Comparison of ENCODE assay signal across 7 cellular contexts in genomic region chr1:53838654-53838974, GRCh38. TPM values are rescaled to one million over a fixed set of nuclear protein-coding genes. Genes with fewer than 3 reads are reported as not detected.
DNase-seq lines count a peak whose midpoint lies in the region; ATAC-seq and TF ChIP-seq lines count a peak whose summit lies in the region.

No MANE protein-coding gene starts in this region.

- H3K27me3 ChIP-seq in HL-60 (ENCODE audit: insufficient read depth, poor library complexity, severe bottlenecking), result no peaks in the 10 kb centered on the region

- H3K27ac ChIP-seq in HL-60 (replicated peaks), result peak overlapping the region; percentile 98

- peaks cover 14% of the 10 kb centered on the region for H3K9me3 Mint-ChIP-seq in activated T-helper 1 cell treated with anti-CD3 and anti-CD28 coated beads, Interleukin-12 subunit alpha, Interleukin-12 subunit beta, Interleukin-2, Interleukin-4 antibody, amounts not matched to agents 30 ng/mL and 10 ng/mL and 1 ng/mL, durations not matched to agents 14 hours and 24 hours and 36 hours
- no peaks in the 10 kb centered on the region for H3K9me3 Mint-ChIP-seq in stimulated activated naive B cell treated with anti-CD40 and anti-IgM and Interleukin-4, amounts not matched to agents 10 μg/mL and 1 μg/mL and 100 μg/mL, for 72 hours

- no peak for TF ChIP-seq CTCF in HL-60 (IDR thresholded peaks at IDR 0.05; ENCODE audit: insufficient read depth, low read length)

- H3K27ac Mint-ChIP-seq in activated T-helper 1 cell treated with anti-CD3 and anti-CD28 coated beads, Interleukin-12 subunit alpha, Interleukin-12 subunit beta, Interleukin-2, Interleukin-4 antibody, amounts not matched to agents 30 ng/mL and 10 ng/mL and 1 ng/mL, durations not matched to agents 14 hours and 24 hours and 36 hours, result peak overlapping the region; percentile 98
- peak overlapping the region; percentile 100 for H3K27ac Mint-ChIP-seq in stimulated activated naive B cell treated with anti-CD40 and anti-IgM and Interleukin-4, amounts not matched to agents 10 μg/mL and 1 μg/mL and 100 μg/mL, for 72 hours

- intact Hi-C loops in activated T-helper 1 cell treated with anti-CD3 and anti-CD28 coated beads, Interleukin-12 subunit alpha, Interleukin-12 subunit beta, Interleukin-2, Interleukin-4 antibody, amounts not matched to agents 30 ng/mL and 10 ng/mL and 1 ng/mL, durations not matched to agents 14 hours and 24 hours and 36 hours (cut with micrococcal nuclease), result loop anchor here (1.0 to 10.0 kb wide), 15 partner anchors 52 to 1474 kb away; partner anchors contain the start of genes CC2D1B, CPT2, CZIB and IFT25

- H3K27me3 Mint-ChIP-seq in activated T-helper 1 cell treated with anti-CD3 and anti-CD28 coated beads, Interleukin-12 subunit alpha, Interleukin-12 subunit beta, Interleukin-2, Interleukin-4 antibody, amounts not matched to agents 30 ng/mL and 10 ng/mL and 1 ng/mL, durations not matched to agents 14 hours and 24 hours and 36 hours (ENCODE audit: insufficient read depth), result peaks cover 6% of the 10 kb centered on the region
- H3K27me3 Mint-ChIP-seq in stimulated activated naive B cell treated with anti-CD40 and anti-IgM and Interleukin-4, amounts not matched to agents 10 μg/mL and 1 μg/mL and 100 μg/mL, for 72 hours, result peaks cover 0 to 4% of the 10 kb centered on the region in 2 donors

- H3K4me1 Mint-ChIP-seq in activated T-helper 1 cell treated with anti-CD3 and anti-CD28 coated beads, Interleukin-12 subunit alpha, Interleukin-12 subunit beta, Interleukin-2, Interleukin-4 antibody, amounts not matched to agents 30 ng/mL and 10 ng/mL and 1 ng/mL, durations not matched to agents 14 hours and 24 hours and 36 hours (ENCODE audit: low read depth), result peaks cover 26% of the 10 kb centered on the region
- peaks cover 14 to 30% of the 10 kb centered on the region in 2 donors for H3K4me1 Mint-ChIP-seq in stimulated activated naive B cell treated with anti-CD40 and anti-IgM and Interleukin-4, amounts not matched to agents 10 μg/mL and 1 μg/mL and 100 μg/mL, for 72 hours

- H3K4me3 ChIP-seq in HL-60 (replicated peaks; ENCODE audit: insufficient read depth, low read length) (no peak overlapping the region), iPS-18c (ENCODE audit: insufficient read depth, low read depth, low read length) (peak overlapping the region; percentile 71; the same call in 1 of the 2 replicates)

- peaks cover 4% of the 10 kb centered on the region for H3K36me3 Mint-ChIP-seq in activated T-helper 1 cell treated with anti-CD3 and anti-CD28 coated beads, Interleukin-12 subunit alpha, Interleukin-12 subunit beta, Interleukin-2, Interleukin-4 antibody, amounts not matched to agents 30 ng/mL and 10 ng/mL and 1 ng/mL, durations not matched to agents 14 hours and 24 hours and 36 hours (ENCODE audit: low read depth)
- H3K36me3 Mint-ChIP-seq in stimulated activated naive B cell treated with anti-CD40 and anti-IgM and Interleukin-4, amounts not matched to agents 10 μg/mL and 1 μg/mL and 100 μg/mL, for 72 hours, result peaks cover 0 to 13% of the 10 kb centered on the region in 2 donors

- DNase-seq in HL-60 (ENCODE audit: low read depth in 1 of 2, low spot score in 1 of 2) (no peak), NCI-H510A treated with DMSO at 0.1 percent for 48 hours (lab: John Stamatoyannopoulos, UW) (no peak)
- no peak for DNase-seq in activated T-helper 1 cell treated with anti-CD3 and anti-CD28 coated beads, Interleukin-12 subunit alpha, Interleukin-12 subunit beta, Interleukin-2, Interleukin-4 antibody, amounts not matched to agents 30 ng/mL and 10 ng/mL and 1 ng/mL, durations not matched to agents 14 hours and 24 hours and 36 hours (ENCODE audit: low spot score)
- no peak for DNase-seq in stimulated activated naive B cell treated with anti-CD40 and anti-IgM and Interleukin-4, amounts not matched to agents 10 μg/mL and 1 μg/mL and 100 μg/mL, for 72 hours
- DNase-seq in activated CD8-positive, alpha-beta memory T cell treated with anti-CD3 and anti-CD28 coated beads, Interleukin-2, amount 50 U/mL, for 48 hours, result no peak

- no peak for ATAC-seq in stimulated activated naive B cell treated with anti-CD40 and anti-IgM and Interleukin-4, amounts not matched to agents 10 μg/mL and 1 μg/mL and 100 μg/mL, for 72 hours (replicated peaks)
- ATAC-seq in GM21737 (IDR thresholded peaks at IDR 0.05; ENCODE audit: unreplicated experiment), result no peak

- peaks cover 4% of the 10 kb centered on the region for H3K9me3 ChIP-seq in iPS-18c (ENCODE audit: control insufficient read depth, insufficient read depth, low read length)

- peak overlapping the region; percentile 100 for H3K4me3 Mint-ChIP-seq in activated T-helper 1 cell treated with anti-CD3 and anti-CD28 coated beads, Interleukin-12 subunit alpha, Interleukin-12 subunit beta, Interleukin-2, Interleukin-4 antibody, amounts not matched to agents 30 ng/mL and 10 ng/mL and 1 ng/mL, durations not matched to agents 14 hours and 24 hours and 36 hours
- peak overlapping the region; percentile 91 to 97 for H3K4me3 Mint-ChIP-seq in stimulated activated naive B cell treated with anti-CD40 and anti-IgM and Interleukin-4, amounts not matched to agents 10 μg/mL and 1 μg/mL and 100 μg/mL, for 72 hours

RNA-seq across cellular contexts. Expression of gene NDC1, which starts 0.5 kb away (rescaled TPM):
- total RNA-seq in activated T-helper 1 cell treated with anti-CD3 and anti-CD28 coated beads, Interleukin-12 subunit alpha, Interleukin-12 subunit beta, Interleukin-2, Interleukin-4 antibody, amounts not matched to agents 30 ng/mL and 10 ng/mL and 1 ng/mL, durations not matched to agents 14 hours and 24 hours and 36 hours, result 33.2 and 38.2 TPM in 2 replicates

RNA-seq across cellular contexts. Expression of gene YIPF1, which starts 51.0 kb away (rescaled TPM):
- 14.7 and 15.2 TPM in 2 replicates for total RNA-seq in activated T-helper 1 cell treated with anti-CD3 and anti-CD28 coated beads, Interleukin-12 subunit alpha, Interleukin-12 subunit beta, Interleukin-2, Interleukin-4 antibody, amounts not matched to agents 30 ng/mL and 10 ng/mL and 1 ng/mL, durations not matched to agents 14 hours and 24 hours and 36 hours

RNA-seq across cellular contexts. Expression of gene DIO1, which starts 55.4 kb away (rescaled TPM):
- total RNA-seq in activated T-helper 1 cell treated with anti-CD3 and anti-CD28 coated beads, Interleukin-12 subunit alpha, Interleukin-12 subunit beta, Interleukin-2, Interleukin-4 antibody, amounts not matched to agents 30 ng/mL and 10 ng/mL and 1 ng/mL, durations not matched to agents 14 hours and 24 hours and 36 hours, result not detected in 2 replicates
